In the genomic region with DNA sequence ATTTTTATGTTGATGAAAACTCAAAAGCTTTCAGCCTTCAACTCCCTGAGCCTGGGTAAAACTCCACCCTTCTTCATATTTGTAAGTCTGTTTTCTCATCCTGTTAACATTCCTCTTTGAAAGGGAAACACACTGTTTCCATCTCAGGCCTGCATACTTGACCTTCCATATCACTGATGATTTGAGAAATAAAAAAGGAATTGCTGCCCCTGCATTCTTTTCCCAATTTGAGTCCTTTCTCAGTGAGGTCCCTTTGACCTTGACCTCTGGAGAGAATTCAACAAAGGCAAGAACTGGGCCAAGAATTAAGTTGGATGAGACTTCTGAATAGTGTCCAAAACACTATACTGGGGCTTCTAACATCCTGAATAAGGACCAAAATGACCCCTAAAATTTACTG, we compare ENCODE assay signal across 12 cellular contexts.
A peak's percentile ranks its signal among the peaks of the same experiment; 100 is the strongest.
DNase-seq lines count a peak whose midpoint lies in the region; ATAC-seq and TF ChIP-seq lines count a peak whose summit lies in the region.
"Had no signal": no experiment of that assay in that cellular context is flagged by ENCODE, and none has a peak within 500 bp of the region (broad histone marks: within the 10 kb centered on the region; RNA-seq: fewer than 3 reads in every experiment).

No MANE protein-coding gene starts in this region.

- no peaks in the 10 kb centered on the region for H3K27me3 ChIP-seq in adipocyte (replicated peaks; ENCODE audit: control insufficient read depth, insufficient read depth, low read length)
- H3K27me3 ChIP-seq in upper lobe of right lung: no peaks in the 10 kb centered on the region

- H3K4me3 ChIP-seq in adipocyte (ENCODE audit: low read length) (peak overlapping the region; percentile 71), fibroblast of pulmonary artery (replicated peaks; ENCODE audit: low read depth, low read length) (no peak overlapping the region), upper lobe of right lung (no peak overlapping the region)

- no peaks in the 10 kb centered on the region for H3K9me3 ChIP-seq in adipocyte (ENCODE audit: control insufficient read depth, low read length)
- no peaks in the 10 kb centered on the region for H3K9me3 ChIP-seq in upper lobe of right lung

- H3K9ac ChIP-seq in adipocyte (ENCODE audit: low read length): peak overlapping the region; percentile 91

- H3K27ac ChIP-seq in upper lobe of right lung: peak overlapping the region; percentile 73

- H3K27ac Mint-ChIP-seq in mesothelial cell of epicardium: peak overlapping the region; percentile 83
- H3K27ac Mint-ChIP-seq: activated CD4-positive, alpha-beta T cell treated with anti-CD3 and anti-CD28 coated beads, Interleukin-2, amount 10 ng/mL, durations not matched to agents 24 days and 14 days; nephron progenitor cell; stimulated activated naive B cell treated with anti-CD40 and anti-IgM and Interleukin-4, amounts not matched to agents 10 μg/mL and 1 μg/mL and 100 μg/mL, for 72 hours had no signal

- H3K36me3 Mint-ChIP-seq in mesothelial cell of epicardium: no peaks in the 10 kb centered on the region

- no peaks in the 10 kb centered on the region for H3K9me3 Mint-ChIP-seq in mesothelial cell of epicardium
- H3K9me3 Mint-ChIP-seq: activated CD4-positive, alpha-beta T cell treated with anti-CD3 and anti-CD28 coated beads, Interleukin-2, amount 10 ng/mL, durations not matched to agents 24 days and 14 days; nephron progenitor cell had no signal

- peaks cover 42% of the 10 kb centered on the region for H3K4me1 ChIP-seq in adipocyte (ENCODE audit: control insufficient read depth, insufficient read depth, low read length)
- peaks cover 12% of the 10 kb centered on the region for H3K4me1 ChIP-seq in upper lobe of right lung

- intact Hi-C loops in upper lobe of right lung (cut with DNase I): no loop called here

- H3K4me3 Mint-ChIP-seq in mesothelial cell of epicardium: no peak overlapping the region
- H3K4me3 Mint-ChIP-seq: activated CD4-positive, alpha-beta T cell treated with anti-CD3 and anti-CD28 coated beads, Interleukin-2, amount 10 ng/mL, durations not matched to agents 24 days and 14 days; nephron progenitor cell; stimulated activated naive B cell treated with anti-CD40 and anti-IgM and Interleukin-4, amounts not matched to agents 10 μg/mL and 1 μg/mL and 100 μg/mL, for 72 hours had no signal

- no peaks in the 10 kb centered on the region for H3K36me3 ChIP-seq in adipocyte (ENCODE audit: control insufficient read depth, insufficient read depth, low read length, severe bottlenecking)
- no peaks in the 10 kb centered on the region for H3K36me3 ChIP-seq in upper lobe of right lung

- DNase-seq in adipocyte (ENCODE audit: low read depth): peak; percentile 55
- DNase-seq in fibroblast of pulmonary artery (ENCODE audit: low read depth): peak; percentile 85
- DNase-seq in mesothelial cell of epicardium (ENCODE audit: low spot score in 2 of 2, unreplicated experiment in 2 of 2): no peak
- DNase-seq in upper lobe of right lung: no peak
- no peak for DNase-seq in HuH-7 (ENCODE audit: low spot score)
- DNase-seq in NCI-H524 treated with DMSO at 0.1 percent for 48 hours (lab: John Stamatoyannopoulos, UW): no peak
- no peak for DNase-seq in DMS153 (lab: John Stamatoyannopoulos, UW)
- DNase-seq in effector CD4-positive, alpha-beta T cell: no peak
- DNase-seq: activated CD4-positive, alpha-beta T cell treated with anti-CD3 and anti-CD28 coated beads, Interleukin-2, amount 10 ng/mL, durations not matched to agents 24 days and 14 days; nephron progenitor cell; stimulated activated CD4-positive, alpha-beta T cell treated with anti-CD3 and anti-CD28 coated beads, Interleukin-1b, Interleukin-23, amount 100 ng/mL, for 48 hours; stimulated activated naive B cell treated with anti-CD40 and anti-IgM and Interleukin-4, amounts not matched to agents 10 μg/mL and 1 μg/mL and 100 μg/mL, for 72 hours had no signal

- H3K27me3 Mint-ChIP-seq in mesothelial cell of epicardium (ENCODE audit: low read depth): no peaks in the 10 kb centered on the region
- H3K27me3 Mint-ChIP-seq: activated CD4-positive, alpha-beta T cell treated with anti-CD3 and anti-CD28 coated beads, Interleukin-2, amount 10 ng/mL, durations not matched to agents 24 days and 14 days; stimulated activated naive B cell treated with anti-CD40 and anti-IgM and Interleukin-4, amounts not matched to agents 10 μg/mL and 1 μg/mL and 100 μg/mL, for 72 hours had no signal

- TF ChIP-seq CTCF in fibroblast of pulmonary artery (IDR thresholded peaks at IDR 0.05; ENCODE audit: low read length, missing control alignments) (no peak), mesothelial cell of epicardium (IDR thresholded peaks at IDR 0.05; ENCODE audit: unreplicated experiment) (no peak), upper lobe of right lung (IDR thresholded peaks at IDR 0.05) (no peak)

- peaks cover 21% of the 10 kb centered on the region for H3K4me1 Mint-ChIP-seq in mesothelial cell of epicardium
- H3K4me1 Mint-ChIP-seq: stimulated activated naive B cell treated with anti-CD40 and anti-IgM and Interleukin-4, amounts not matched to agents 10 μg/mL and 1 μg/mL and 100 μg/mL, for 72 hours had no signal

- ATAC-seq in upper lobe of right lung: peak; percentile 29
- ATAC-seq: stimulated activated naive B cell treated with anti-CD40 and anti-IgM and Interleukin-4, amounts not matched to agents 10 μg/mL and 1 μg/mL and 100 μg/mL, for 72 hours had no signal

Comparison
In these comparisons a context has a peak if more than half of its experiments do, and no peak if none do; other contexts are left out.
1. DNase-seq: peak in adipocyte (single experiment) and fibroblast of pulmonary artery (single experiment); none in mesothelial cell of epicardium (0 of 2), upper lobe of right lung (single experiment), HuH-7 (single experiment), NCI-H524 treated with DMSO at 0.1 percent for 48 hours (single experiment), DMS153 (single experiment) and effector CD4-positive, alpha-beta T cell (single experiment).